23 cellular contexts compared by ENCODE assay signal in genomic region chr1:111716371-111716770, GRCh38. TPM values are rescaled to one million over a fixed set of nuclear protein-coding genes. Genes with fewer than 3 reads are reported as not detected.
DNase-seq lines count a peak whose midpoint lies in the region; ATAC-seq, FAIRE-seq and TF ChIP-seq lines count a peak whose summit lies in the region.
"Had no signal": no experiment of that assay in that cellular context is flagged by ENCODE, and none has a peak within 500 bp of the region (broad histone marks: within the 10 kb centered on the region; RNA-seq: fewer than 3 reads in every experiment).

No MANE protein-coding gene starts in this region.

- H4K5ac ChIP-seq in mesendoderm (ENCODE audit: low read length) = no peak overlapping the region

- no peak overlapping the region for H3K4ac ChIP-seq in mesendoderm (ENCODE audit: low read depth, low read length)

- H3K23ac ChIP-seq in mesendoderm (ENCODE audit: low read length) = no peak overlapping the region

- H3K4me2 ChIP-seq in astrocyte (ENCODE audit: low read length) = no peak overlapping the region
- H3K4me2 ChIP-seq in mesendoderm (ENCODE audit: low read length) = no peak overlapping the region
- H3K4me2 ChIP-seq: A549, GM23338 had no signal

- no peak overlapping the region for H2BK15ac ChIP-seq in mesendoderm (replicated peaks; ENCODE audit: low read depth)

- no peak overlapping the region for H3K56ac ChIP-seq in mesendoderm (ENCODE audit: low read length)

- DNase-seq in activated naive CD4-positive, alpha-beta T cell treated with anti-CD3 and anti-CD28 coated beads, Interleukin-2, amount 10 ng/mL, durations not matched to agents 7 days and 5 days = no peak
- DNase-seq in astrocyte (ENCODE audit: low read depth) (no peak), mesendoderm (peak; percentile 89), T-helper 2 cell (no peak)
- DNase-seq in stimulated activated naive B cell treated with anti-CD40 and anti-IgM and Interleukin-4, amounts not matched to agents 10 μg/mL and 1 μg/mL and 100 μg/mL, for 72 hours = no peak
- DNase-seq: 8988T; ACHN; AML-193; C1 segment of cervical spinal cord; CD4-positive, alpha-beta memory T cell; COR-L47; DMS153; DND-41; H9; HFFc6 had no signal

- H3K27ac ChIP-seq in astrocyte (ENCODE audit: low read depth, low read length) (no peak overlapping the region), mesendoderm (ENCODE audit: low read depth, low read length) (no peak overlapping the region)
- H3K27ac ChIP-seq: A549 had no signal

- no peak overlapping the region for H3K4me3 ChIP-seq in astrocyte (ENCODE audit: insufficient read depth, low read depth, low read length)
- no peak overlapping the region for H3K4me3 ChIP-seq in mesendoderm (ENCODE audit: low read length)
- H3K4me3 ChIP-seq: A549, GM23338 had no signal

- H2AK5ac ChIP-seq in mesendoderm (ENCODE audit: low read length) = no peak overlapping the region

- TF ChIP-seq CTCF in astrocyte (IDR thresholded peaks at IDR 0.05; ENCODE audit: insufficient read depth, low read depth, low read length) = no peak

- no peak for FAIRE-seq in astrocyte (lab: Jason Lieb, UNC)
- FAIRE-seq: A549, G401.6, GM19239 had no signal

- no peak overlapping the region for H2AFZ ChIP-seq in astrocyte (ENCODE audit: low read depth, low read length)
- H2AFZ ChIP-seq: GM23338 had no signal

- no peak overlapping the region for H3K4me3 Mint-ChIP-seq in activated naive CD4-positive, alpha-beta T cell treated with anti-CD3 and anti-CD28 coated beads, Interleukin-2, amount 50 U/mL, for 24 hours
- no peak overlapping the region for H3K4me3 Mint-ChIP-seq in activated naive CD4-positive, alpha-beta T cell treated with anti-CD3 and anti-CD28 coated beads, Interleukin-2, amount 10 ng/mL, durations not matched to agents 7 days and 5 days
- no peak overlapping the region for H3K4me3 Mint-ChIP-seq in astrocyte (ENCODE audit: unreplicated experiment)
- H3K4me3 Mint-ChIP-seq in stimulated activated naive B cell treated with anti-CD40 and anti-IgM and Interleukin-4, amounts not matched to agents 10 μg/mL and 1 μg/mL and 100 μg/mL, for 72 hours = no peak overlapping the region
- H3K4me3 Mint-ChIP-seq: GM23338, H9, HFFc6 had no signal

- no peak overlapping the region for H2BK5ac ChIP-seq in mesendoderm (ENCODE audit: low read length)

- H3K36me3 Mint-ChIP-seq in activated naive CD4-positive, alpha-beta T cell treated with anti-CD3 and anti-CD28 coated beads, Interleukin-2, amount 50 U/mL, for 24 hours = peaks cover 1% of the 10 kb centered on the region
- peaks cover 15% of the 10 kb centered on the region for H3K36me3 Mint-ChIP-seq in activated naive CD4-positive, alpha-beta T cell treated with anti-CD3 and anti-CD28 coated beads, Interleukin-2, amount 10 ng/mL, durations not matched to agents 7 days and 5 days
- peaks cover 2% of the 10 kb centered on the region for H3K36me3 Mint-ChIP-seq in astrocyte (ENCODE audit: low read depth, unreplicated experiment)
- peaks cover 23 to 48% of the 10 kb centered on the region in 2 donors for H3K36me3 Mint-ChIP-seq in stimulated activated naive B cell treated with anti-CD40 and anti-IgM and Interleukin-4, amounts not matched to agents 10 μg/mL and 1 μg/mL and 100 μg/mL, for 72 hours

- WGBS in mesendoderm (ENCODE audit: extremely low coverage, insufficient coverage, low lambda C conversion rate) = no CpG with 5 or more reads among the region's 3 CpGs

- H3K27ac Mint-ChIP-seq in activated naive CD4-positive, alpha-beta T cell treated with anti-CD3 and anti-CD28 coated beads, Interleukin-2, amount 50 U/mL, for 24 hours = peak overlapping the region; percentile 44
- no peak overlapping the region for H3K27ac Mint-ChIP-seq in activated naive CD4-positive, alpha-beta T cell treated with anti-CD3 and anti-CD28 coated beads, Interleukin-2, amount 10 ng/mL, durations not matched to agents 7 days and 5 days
- no peak overlapping the region for H3K27ac Mint-ChIP-seq in astrocyte (ENCODE audit: unreplicated experiment)
- H3K27ac Mint-ChIP-seq in stimulated activated naive B cell treated with anti-CD40 and anti-IgM and Interleukin-4, amounts not matched to agents 10 μg/mL and 1 μg/mL and 100 μg/mL, for 72 hours = peak overlapping the region; percentile 87
- H3K27ac Mint-ChIP-seq: GM23338, H9, HFFc6 had no signal

- H3K79me1 ChIP-seq in mesendoderm (ENCODE audit: low read length) = no peaks in the 10 kb centered on the region

- ATAC-seq in stimulated activated naive B cell treated with anti-CD40 and anti-IgM and Interleukin-4, amounts not matched to agents 10 μg/mL and 1 μg/mL and 100 μg/mL, for 72 hours (replicated peaks) = no peak
- no peak for ATAC-seq in HG03108 (IDR thresholded peaks at IDR 0.05; ENCODE audit: unreplicated experiment)
- no peak for ATAC-seq in GM19452 (IDR thresholded peaks at IDR 0.05; ENCODE audit: unreplicated experiment)
- ATAC-seq: A549, GM23338, HCT116 had no signal

- no peak overlapping the region for H3K18ac ChIP-seq in mesendoderm (ENCODE audit: low read length)

- peaks cover 3% of the 10 kb centered on the region for H4K20me1 ChIP-seq in astrocyte (ENCODE audit: insufficient read depth, low read length)

- no peaks in the 10 kb centered on the region for H3K9me3 ChIP-seq in astrocyte (ENCODE audit: insufficient read depth, low read depth, low read length)
- H3K9me3 ChIP-seq: A549 had no signal

- H3K9ac ChIP-seq in astrocyte (ENCODE audit: low read length) (peak overlapping the region; percentile 5), mesendoderm (ENCODE audit: low read length) (no peak overlapping the region)

- H3K27me3 Mint-ChIP-seq in activated naive CD4-positive, alpha-beta T cell treated with anti-CD3 and anti-CD28 coated beads, Interleukin-2, amount 50 U/mL, for 24 hours = no peaks in the 10 kb centered on the region
- no peaks in the 10 kb centered on the region for H3K27me3 Mint-ChIP-seq in activated naive CD4-positive, alpha-beta T cell treated with anti-CD3 and anti-CD28 coated beads, Interleukin-2, amount 10 ng/mL, durations not matched to agents 7 days and 5 days
- H3K27me3 Mint-ChIP-seq in astrocyte (ENCODE audit: low read depth, unreplicated experiment) = no peaks in the 10 kb centered on the region
- H3K27me3 Mint-ChIP-seq in stimulated activated naive B cell treated with anti-CD40 and anti-IgM and Interleukin-4, amounts not matched to agents 10 μg/mL and 1 μg/mL and 100 μg/mL, for 72 hours = no peaks in the 10 kb centered on the region
- H3K27me3 Mint-ChIP-seq: CD4-positive, alpha-beta memory T cell had no signal

- H3K79me2 ChIP-seq in astrocyte (ENCODE audit: insufficient read depth, low read length) (no peaks in the 10 kb centered on the region), mesendoderm (ENCODE audit: control insufficient read depth, insufficient read depth, low read length) (no peaks in the 10 kb centered on the region)

- H3K4me1 ChIP-seq in astrocyte (ENCODE audit: insufficient read depth, low read length) (no peaks in the 10 kb centered on the region), mesendoderm (ENCODE audit: control insufficient read depth, low read depth, low read length) (peaks cover 7% of the 10 kb centered on the region)
- H3K4me1 ChIP-seq: A549 had no signal

- H3K4me1 Mint-ChIP-seq in activated naive CD4-positive, alpha-beta T cell treated with anti-CD3 and anti-CD28 coated beads, Interleukin-2, amount 50 U/mL, for 24 hours = peaks cover 14% of the 10 kb centered on the region
- H3K4me1 Mint-ChIP-seq in activated naive CD4-positive, alpha-beta T cell treated with anti-CD3 and anti-CD28 coated beads, Interleukin-2, amount 10 ng/mL, durations not matched to agents 7 days and 5 days = peaks cover 3% of the 10 kb centered on the region
- H3K4me1 Mint-ChIP-seq in astrocyte (ENCODE audit: low read depth, unreplicated experiment) = no peaks in the 10 kb centered on the region
- H3K4me1 Mint-ChIP-seq in stimulated activated naive B cell treated with anti-CD40 and anti-IgM and Interleukin-4, amounts not matched to agents 10 μg/mL and 1 μg/mL and 100 μg/mL, for 72 hours = peaks cover 13 to 24% of the 10 kb centered on the region in 2 donors

- H3K27me3 ChIP-seq in astrocyte (ENCODE audit: insufficient read depth, low read length) (no peaks in the 10 kb centered on the region), mesendoderm (ENCODE audit: insufficient read depth, low read length, poor library complexity) (no peaks in the 10 kb centered on the region)

- no peak overlapping the region for H2BK120ac ChIP-seq in mesendoderm (ENCODE audit: low read depth, low read length)

- H4K8ac ChIP-seq in mesendoderm (ENCODE audit: low read depth, low read length) = no peak overlapping the region

- H3K36me3 ChIP-seq in astrocyte (ENCODE audit: insufficient read depth, low read length) (no peaks in the 10 kb centered on the region), mesendoderm (ENCODE audit: control insufficient read depth, insufficient read depth, low read length) (no peaks in the 10 kb centered on the region)

- H3K9me3 Mint-ChIP-seq in activated naive CD4-positive, alpha-beta T cell treated with anti-CD3 and anti-CD28 coated beads, Interleukin-2, amount 50 U/mL, for 24 hours = no peaks in the 10 kb centered on the region
- H3K9me3 Mint-ChIP-seq in activated naive CD4-positive, alpha-beta T cell treated with anti-CD3 and anti-CD28 coated beads, Interleukin-2, amount 10 ng/mL, durations not matched to agents 7 days and 5 days = no peaks in the 10 kb centered on the region
- H3K9me3 Mint-ChIP-seq in astrocyte (ENCODE audit: unreplicated experiment) = no peaks in the 10 kb centered on the region
- H3K9me3 Mint-ChIP-seq in stimulated activated naive B cell treated with anti-CD40 and anti-IgM and Interleukin-4, amounts not matched to agents 10 μg/mL and 1 μg/mL and 100 μg/mL, for 72 hours = no peaks in the 10 kb centered on the region
- H3K9me3 Mint-ChIP-seq: GM23338, H9, HFFc6 had no signal

- CTCF ChIA-PET in activated naive CD4-positive, alpha-beta T cell treated with anti-CD3 and anti-CD28 coated beads, Interleukin-2, amount 10 ng/mL, durations not matched to agents 7 days and 5 days (lab: Charles Lee) = interaction anchor here (1.0 to 8.2 kb wide), 10 partner anchors 9 to 234 kb away, joined by 3 to 105 read pairs (median 5); no protein-coding TSS in a partner anchor

RNA-seq across cellular contexts. Expression of gene INKA2, which starts 22.8 kb away (rescaled TPM):
- 7.3 and 12.6 TPM in 2 replicates for total RNA-seq in astrocyte
- polyA plus RNA-seq in mesendoderm (2013, experiment 1 of 2) = 0.70 TPM
- 0.92 TPM for polyA plus RNA-seq in mesendoderm (2013, experiment 2 of 2)

RNA-seq across cellular contexts. Expression of gene DDX20, which starts 39.3 kb away (rescaled TPM):
- 13.1 and 15.4 TPM in 2 replicates for total RNA-seq in astrocyte
- 19.7 TPM for polyA plus RNA-seq in mesendoderm (2013, experiment 1 of 2)
- polyA plus RNA-seq in mesendoderm (2013, experiment 2 of 2) = 20.0 TPM

Comparison
In these comparisons a context has a peak if more than half of its experiments do, and no peak if none do; other contexts are left out.
1. H3K27ac Mint-ChIP-seq: peak in activated naive CD4-positive, alpha-beta T cell treated with anti-CD3 and anti-CD28 coated beads, Interleukin-2, amount 50 U/mL, for 24 hours (single experiment) and stimulated activated naive B cell treated with anti-CD40 and anti-IgM and Interleukin-4, amounts not matched to agents 10 μg/mL and 1 μg/mL and 100 μg/mL, for 72 hours (single experiment); none in activated naive CD4-positive, alpha-beta T cell treated with anti-CD3 and anti-CD28 coated beads, Interleukin-2, amount 10 ng/mL, durations not matched to agents 7 days and 5 days (single experiment) and astrocyte (single experiment).